Comparison of ENCODE assay signal across 27 cellular contexts in genomic region chr5:176368726-176369125, GRCh38.
"Had no signal": no experiment of that assay in that cellular context is flagged by ENCODE, and none has a peak within 500 bp of the region (broad histone marks: within the 10 kb centered on the region; RNA-seq: fewer than 3 reads in every experiment).

No MANE protein-coding gene starts in this region.

- H3K27ac ChIP-seq: brain microvascular endothelial cell, epithelial cell of prostate, esophagus squamous epithelium had no signal

- ATAC-seq: activated CD4-positive, alpha-beta T cell treated with anti-CD3 and anti-CD28 coated beads for 36 hours; activated CD8-positive, alpha-beta memory T cell treated with anti-CD3 and anti-CD28 coated beads, Interleukin-2, amount 10 ng/mL, durations not matched to agents 7 days and 5 days; activated CD8-positive, alpha-beta T cell treated with anti-CD3 and anti-CD28 coated beads, Interleukin-2, amount 10 ng/mL, durations not matched to agents 7 days and 5 days had no signal

- H3K4me3 ChIP-seq: esophagus squamous epithelium had no signal

- DNase-seq: activated CD4-positive, alpha-beta memory T cell treated with anti-CD3 and anti-CD28 coated beads for 36 hours; activated CD4-positive, alpha-beta T cell treated with anti-CD3 and anti-CD28 coated beads for 36 hours; activated CD4-positive, alpha-beta T cell treated with anti-CD3 and anti-CD28 coated beads, Interleukin-2, amount 10 ng/mL, durations not matched to agents 24 days and 14 days; activated CD4-positive, CD25-positive, alpha-beta regulatory T cell; activated CD4-positive, CD25-positive, alpha-beta regulatory T cell treated with anti-CD3 and anti-CD28 coated beads, Interleukin-2, amount 50 U/mL, for 72 hours; activated CD8-positive, alpha-beta memory T cell treated with anti-CD3 and anti-CD28 coated beads, Interleukin-2, amount 10 ng/mL, durations not matched to agents 7 days and 5 days; activated CD8-positive, alpha-beta memory T cell treated with anti-CD3 and anti-CD28 coated beads, Interleukin-2, amount 50 U/mL, for 4 hours; activated CD8-positive, alpha-beta T cell treated with anti-CD3 and anti-CD28 coated beads, Interleukin-2, amount 10 ng/mL, durations not matched to agents 7 days and 5 days; activated gamma-delta T cell treated with Interleukin-2 at 50 U/mL for 16 hours; activated naive CD4-positive, alpha-beta T cell treated with anti-CD3 and anti-CD28 coated beads, Interleukin-2, amount 50 U/mL, for 16 hours; activated naive CD4-positive, alpha-beta T cell treated with Interleukin-2 at 50 U/mL for 16 hours; activated T-cell treated with anti-CD3 and anti-CD28 coated beads, Interleukin-2, amount 50 U/mL, for 1 hour; activated T-cell treated with anti-CD3 and anti-CD28 coated beads, Interleukin-2, amount 50 U/mL, for 48 hours; amniotic stem cell; anterior cingulate cortex; brain microvascular endothelial cell; effector CD8-positive, alpha-beta T cell; esophagus squamous epithelium; foreskin melanocyte; head of caudate nucleus; T-helper 2 cell had no signal

- FAIRE-seq: astrocyte, bronchial epithelial cell, colon, endometrium, endothelial cell of umbilical vein had no signal

- H3K9me3 ChIP-seq: esophagus squamous epithelium had no signal

- H3K27me3 ChIP-seq: brain microvascular endothelial cell, esophagus squamous epithelium had no signal
